17 cellular contexts compared by ENCODE assay signal in the genomic region with DNA sequence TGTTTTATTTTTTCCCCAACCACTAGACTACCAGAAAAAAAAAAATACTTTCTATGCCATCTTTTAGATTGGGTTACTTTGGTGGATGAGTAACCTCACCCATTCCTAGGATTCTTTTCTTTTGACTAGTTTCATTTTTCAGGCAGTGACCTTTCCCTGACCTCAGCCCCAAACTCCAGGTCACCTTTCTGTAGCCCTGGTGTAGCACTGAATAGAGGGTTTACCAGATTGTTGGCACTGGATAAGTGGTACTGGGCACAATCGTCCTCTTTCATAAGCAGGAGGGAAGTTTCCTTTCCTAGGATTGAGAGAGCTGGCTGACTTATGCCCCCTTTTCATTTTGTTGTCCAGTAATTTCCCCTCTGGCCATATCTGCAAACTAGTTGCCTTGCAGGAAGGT.
DNase-seq lines count a peak whose midpoint lies in the region; ATAC-seq, FAIRE-seq and TF ChIP-seq lines count a peak whose summit lies in the region.
"Had no signal": no experiment of that assay in that cellular context is flagged by ENCODE, and none has a peak within 500 bp of the region (broad histone marks: within the 10 kb centered on the region; RNA-seq: fewer than 3 reads in every experiment).

No MANE protein-coding gene starts in this region.

- H3K4me1 Mint-ChIP-seq in progenitor cell of endocrine pancreas (ENCODE audit: low read depth), result peaks cover 5% of the 10 kb centered on the region
- H3K4me1 Mint-ChIP-seq: activated T-helper 17 cell treated with anti-CD3 and anti-CD28 coated beads, Interleukin-2, amount 50 U/mL, for 72 hours had no signal

- H4K20me1 ChIP-seq in GM23248 (ENCODE audit: insufficient read depth) (no peaks in the 10 kb centered on the region), PC-9 (ENCODE audit: insufficient read depth) (no peaks in the 10 kb centered on the region)

- no peaks in the 10 kb centered on the region for H3K36me3 Mint-ChIP-seq in progenitor cell of endocrine pancreas (ENCODE audit: insufficient read depth)
- H3K36me3 Mint-ChIP-seq: CD8-positive, alpha-beta T cell had no signal

- no peak overlapping the region for H3K9ac ChIP-seq in GM23248

- H3K79me2 ChIP-seq in GM23248 (ENCODE audit: insufficient read depth) (no peaks in the 10 kb centered on the region), PC-9 (ENCODE audit: low read depth) (no peaks in the 10 kb centered on the region)

- no peak for FAIRE-seq in urothelium cell line (lab: Jason Lieb, UNC)
- FAIRE-seq: islet of Langerhans had no signal

- in situ Hi-C loops in GM23248 (cut with MboI), result no loop called here

- POLR2A ChIA-PET in PC-9 (lab: Charles Lee; ENCODE audit: unreplicated experiment), result interaction anchor here (0.5 kb wide), 1 partner anchor 224 kb away, joined by 4 read pairs; no protein-coding TSS in a partner anchor

- H3K9me3 Mint-ChIP-seq in progenitor cell of endocrine pancreas (ENCODE audit: low read depth), result no peaks in the 10 kb centered on the region
- H3K9me3 Mint-ChIP-seq: CD8-positive, alpha-beta T cell had no signal

- H3F3A ChIP-seq in GM23248 (ENCODE audit: insufficient read depth) (no peaks in the 10 kb centered on the region), PC-9 (ENCODE audit: insufficient read depth, low read depth) (peaks cover 18% of the 10 kb centered on the region)

- H3K4me2 ChIP-seq in GM23248 (ENCODE audit: unreplicated experiment) (peak overlapping the region; percentile 1), PC-9 (peak overlapping the region; percentile 47)

- H3K4me3 ChIP-seq in GM23248 (no peak overlapping the region), PC-9 (no peak overlapping the region)
- H3K4me3 ChIP-seq: thoracic aorta had no signal

- CTCF ChIA-PET in PC-9 (lab: Charles Lee), result interaction anchor here (0.6 kb wide), 1 partner anchor 30 kb away, joined by 3 read pairs; no protein-coding TSS in a partner anchor

- H2AFZ ChIP-seq in GM23248 (no peak overlapping the region), PC-9 (no peak overlapping the region)

- H3K27me3 ChIP-seq in GM23248 (replicated peaks; ENCODE audit: insufficient read depth) (no peaks in the 10 kb centered on the region), PC-9 (ENCODE audit: insufficient read depth, low read depth) (no peaks in the 10 kb centered on the region)

- WGBS in GM23248 (ENCODE audit: low coverage in 1 of 2, low lambda C conversion rate in 2 of 2, missing lambda C conversion rate in 2 of 2), 2 experiments, result 38 to 72% methylated on average over 1 of the region's 1 CpG

- H3K36me3 ChIP-seq in GM23248 (ENCODE audit: low read depth), result no peaks in the 10 kb centered on the region
- 0 out of 2 replicates have a peak, but pooled peaks cover 3% of the 10 kb centered on the region for H3K36me3 ChIP-seq in PC-9 (ENCODE audit: low read depth)
- H3K36me3 ChIP-seq: thoracic aorta had no signal

- DNase-seq in GM23248 (peak; percentile 27), PC-9 (peak; percentile 72 to 91), caudate nucleus (lab: John Stamatoyannopoulos, UW) (no peak), urothelium cell line (ENCODE audit: low spot score) (peak; percentile 67), progenitor cell of endocrine pancreas (ENCODE audit: low spot score, unreplicated experiment) (no peak), GM19238 (ENCODE audit: insufficient read length, low spot score) (no peak)
- DNase-seq: CD8-positive, alpha-beta T cell; GF-D8; HFFc6; NCI-H1417 treated with DMSO at 0.1 percent for 48 hours; stimulated activated CD4-positive, alpha-beta T cell treated with anti-CD3 and anti-CD28 coated beads, Interleukin-2, amount 100 ng/mL, for 48 hours had no signal

- H3K27ac ChIP-seq in GM23248, result no peak overlapping the region
- H3K27ac ChIP-seq in PC-9, result peak overlapping the region; percentile 63
- peak overlapping the region; percentile 11 for H3K27ac ChIP-seq in caudate nucleus (ENCODE audit: low read depth, low read length)
- H3K27ac ChIP-seq: thoracic aorta had no signal

- no peak for TF ChIP-seq CTCF in PC-9 (conservative IDR thresholded peaks at IDR 0.05)
- TF ChIP-seq CTCF in progenitor cell of endocrine pancreas (IDR thresholded peaks at IDR 0.05; ENCODE audit: unreplicated experiment), result no peak

- intact Hi-C loops in PC-9 (cut with micrococcal nuclease; ENCODE audit: unreplicated experiment), result loop anchor here (1.0 to 2.0 kb wide), 2 partner anchors 223 to 238 kb away; no protein-coding TSS in a partner anchor

- no peak overlapping the region for H3K27ac Mint-ChIP-seq in progenitor cell of endocrine pancreas
- H3K27ac Mint-ChIP-seq: activated T-helper 17 cell treated with anti-CD3 and anti-CD28 coated beads, Interleukin-2, amount 50 U/mL, for 72 hours; CD8-positive, alpha-beta T cell; HFFc6 had no signal

- H3K9me2 ChIP-seq in GM23248 (ENCODE audit: insufficient read depth) (no peaks in the 10 kb centered on the region), PC-9 (ENCODE audit: insufficient read depth) (no peaks in the 10 kb centered on the region)

- H3K4me1 ChIP-seq in GM23248 (ENCODE audit: insufficient read depth), result 0 out of 2 replicates have a peak, but pooled peaks cover 10% of the 10 kb centered on the region
- peaks cover 29% of the 10 kb centered on the region for H3K4me1 ChIP-seq in PC-9 (replicated peaks; ENCODE audit: insufficient read depth)

- no TSS peak for BruUV-seq in PC-9 (replicated peaks; lab: Mats Ljungman, UMichigan)

- H3K4me3 Mint-ChIP-seq in progenitor cell of endocrine pancreas (ENCODE audit: low read depth), result no peak overlapping the region
- H3K4me3 Mint-ChIP-seq: activated T-helper 17 cell treated with anti-CD3 and anti-CD28 coated beads, Interleukin-2, amount 50 U/mL, for 72 hours; CD8-positive, alpha-beta T cell; HFFc6 had no signal

- ATAC-seq in GM18909 (IDR thresholded peaks at IDR 0.05; ENCODE audit: poor library complexity, unreplicated experiment), result no peak
- ATAC-seq: activated T-helper 17 cell treated with anti-CD3 and anti-CD28 coated beads, Interleukin-2, amount 50 U/mL, for 72 hours; CD8-positive, alpha-beta T cell; sciatic nerve; SK-N-SH treated with all-trans-retinoic acid at 6 μM for 48 hours had no signal

- H3K27me3 Mint-ChIP-seq in progenitor cell of endocrine pancreas, result no peaks in the 10 kb centered on the region

- H3K9me3 ChIP-seq in GM23248 (ENCODE audit: low read depth), result no peaks in the 10 kb centered on the region
- peaks cover 7% of the 10 kb centered on the region for H3K9me3 ChIP-seq in PC-9 (ENCODE audit: insufficient read depth, low read depth)
- H3K9me3 ChIP-seq: thoracic aorta had no signal

Comparison
In these comparisons a context has a peak if more than half of its experiments do, and no peak if none do; other contexts are left out.
1. DNase-seq: peak in GM23248 (single experiment), PC-9 (2 of 2) and urothelium cell line (single experiment); none in caudate nucleus (0 of 61), progenitor cell of endocrine pancreas (single experiment) and GM19238 (single experiment).